9 cellular contexts compared by ENCODE assay signal in the genomic region with DNA sequence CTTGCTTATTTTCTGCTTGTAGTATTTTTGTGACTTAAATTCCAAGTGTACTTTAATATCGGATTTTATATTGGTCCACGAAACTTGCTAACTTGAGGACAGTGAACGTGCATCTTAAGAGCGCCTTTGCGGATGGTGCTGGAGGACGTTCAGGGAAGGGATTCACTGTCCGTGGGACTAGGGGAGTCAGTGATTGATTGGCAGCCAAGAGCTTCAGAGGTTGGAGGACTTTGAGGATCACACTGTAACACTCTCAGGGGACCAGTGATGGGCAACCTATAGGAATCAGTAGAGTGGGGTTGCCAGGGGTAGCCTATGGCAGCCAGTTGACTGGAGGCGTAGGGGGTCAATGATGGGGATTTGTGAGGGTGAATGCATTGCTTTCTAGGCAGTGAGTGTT. TPM values are rescaled to one million over a fixed set of nuclear protein-coding genes. Genes with fewer than 3 reads are reported as not detected.
DNase-seq lines count a peak whose midpoint lies in the region; ATAC-seq and TF ChIP-seq lines count a peak whose summit lies in the region.
"Had no signal": no experiment of that assay in that cellular context is flagged by ENCODE, and none has a peak within 500 bp of the region (broad histone marks: within the 10 kb centered on the region; RNA-seq: fewer than 3 reads in every experiment).

No MANE protein-coding gene starts in this region.

- H3K4me3 ChIP-seq in cardiac muscle cell (peak overlapping the region; percentile 69), brain microvascular endothelial cell (ENCODE audit: low read depth, low read length) (peak overlapping the region; percentile 79), uterus (peak overlapping the region; percentile 69 to 73)

- peaks cover 5% of the 10 kb centered on the region for H3K36me3 Mint-ChIP-seq in memory B cell

- H3K27me3 ChIP-seq in cardiac muscle cell: peaks cover 11% of the 10 kb centered on the region
- H3K27me3 ChIP-seq in brain microvascular endothelial cell (replicated peaks): no peaks in the 10 kb centered on the region
- H3K27me3 ChIP-seq in uterus: no peaks in the 10 kb centered on the region

- no peaks in the 10 kb centered on the region for H3K27me3 Mint-ChIP-seq in memory B cell

- TF ChIP-seq CTCF in cardiac muscle cell (IDR thresholded peaks at IDR 0.05; ENCODE audit: low read depth, low read length) (no peak), brain microvascular endothelial cell (IDR thresholded peaks at IDR 0.05; ENCODE audit: low read depth, low read length, missing control alignments) (no peak), uterus (IDR thresholded peaks at IDR 0.05) (no peak)

- H3K4me3 Mint-ChIP-seq in memory B cell: peak overlapping the region; percentile 100

- intact Hi-C loops in cardiac septum (cut with DNase I): loop anchor here (1.0 kb wide), 1 partner anchor 23 kb away; no protein-coding TSS in a partner anchor
- intact Hi-C loops in uterus (cut with DNase I; ENCODE audit: low total_unique reads): no loop called here

- H3K27ac Mint-ChIP-seq in memory B cell: peak overlapping the region; percentile 90

- in situ Hi-C loops in brain microvascular endothelial cell (cut with HindIII; ENCODE audit: low pct_ligation_motif_present, low sequenced_read_pairs): no loop called here

- peaks cover 22% of the 10 kb centered on the region for H3K4me1 Mint-ChIP-seq in memory B cell

- DNase-seq in cardiac muscle cell (ENCODE audit: low read depth in 1 of 2, low spot score in 1 of 2) (no peak), cardiac septum (ENCODE audit: low spot score) (no peak), brain microvascular endothelial cell (no peak), memory B cell (ENCODE audit: low spot score in 2 of 2) (no peak), uterus (no peak), NCI-H2227 (lab: John Stamatoyannopoulos, UW; ENCODE audit: unreplicated experiment) (no peak), COLO668 (lab: John Stamatoyannopoulos, UW; ENCODE audit: unreplicated experiment) (no peak), GF-D8 (lab: John Stamatoyannopoulos, UW) (no peak)

- no peak overlapping the region for H3K27ac ChIP-seq in cardiac muscle cell
- H3K27ac ChIP-seq in brain microvascular endothelial cell: peak overlapping the region; percentile 84
- peak overlapping the region; percentile 51 to 63 for H3K27ac ChIP-seq in uterus

- peaks cover 12% of the 10 kb centered on the region for H3K36me3 ChIP-seq in cardiac muscle cell
- H3K36me3 ChIP-seq in brain microvascular endothelial cell (replicated peaks): peaks cover 12% of the 10 kb centered on the region
- no peaks in the 10 kb centered on the region for H3K36me3 ChIP-seq in uterus

- no peaks in the 10 kb centered on the region for H3K9me3 Mint-ChIP-seq in memory B cell

- H3K9me3 ChIP-seq in cardiac muscle cell (ENCODE audit: low read depth) (no peaks in the 10 kb centered on the region), uterus (no peaks in the 10 kb centered on the region)

- no peak for TF ChIP-seq POLR2A in uterus (IDR thresholded peaks at IDR 0.05)

- no peak for ATAC-seq in memory B cell (ENCODE audit: low read depth)

- H3K4me1 ChIP-seq in cardiac muscle cell (ENCODE audit: low read depth) (no peaks in the 10 kb centered on the region), uterus (peaks cover 0 to 6% of the 10 kb centered on the region in 2 donors)

RNA-seq across cellular contexts. Expression of gene ZNF175, which starts 0.5 kb away (rescaled TPM):
- 4.4 and 7.0 TPM in 2 replicates for total RNA-seq in cardiac muscle cell
- 2.3 and 3.6 TPM in 2 replicates for polyA plus RNA-seq in cardiac muscle cell
- 7.8 TPM for total RNA-seq in cardiac septum
- 10 to 100 TPM in 2 of 4 donors, 1 to 10 TPM in 2; 4.1 to 17.8 (median 9.3) TPM for total RNA-seq in uterus

RNA-seq across cellular contexts. Expression of gene SIGLEC6, which starts 40.1 kb away (rescaled TPM):
- total RNA-seq in cardiac muscle cell: not detected in 2 replicates
- not detected in 2 replicates for polyA plus RNA-seq in cardiac muscle cell
- 0.22 TPM for total RNA-seq in cardiac septum
- 1 to 10 TPM in 2 of 4 donors, under 1 TPM in 2; 0.29 to 7.2 (median 0.77) TPM for total RNA-seq in uterus
- total RNA-seq: dermis microvascular lymphatic vessel endothelial cell had no signal

RNA-seq across cellular contexts. Expression of gene SIGLEC5, which starts 58.6 kb away (rescaled TPM):
- total RNA-seq in cardiac muscle cell (not detected in 2 replicates), cardiac septum (0.94 TPM), uterus (1 to 10 TPM in 1 of 4 donors, under 1 TPM in 2, not detected in 1; 0.41 to 6.8 (median 0.85) TPM)
- not detected in 2 replicates for polyA plus RNA-seq in cardiac muscle cell
- total RNA-seq: dermis microvascular lymphatic vessel endothelial cell had no signal
